8 cellular contexts compared by ENCODE assay signal in the genomic region with DNA sequence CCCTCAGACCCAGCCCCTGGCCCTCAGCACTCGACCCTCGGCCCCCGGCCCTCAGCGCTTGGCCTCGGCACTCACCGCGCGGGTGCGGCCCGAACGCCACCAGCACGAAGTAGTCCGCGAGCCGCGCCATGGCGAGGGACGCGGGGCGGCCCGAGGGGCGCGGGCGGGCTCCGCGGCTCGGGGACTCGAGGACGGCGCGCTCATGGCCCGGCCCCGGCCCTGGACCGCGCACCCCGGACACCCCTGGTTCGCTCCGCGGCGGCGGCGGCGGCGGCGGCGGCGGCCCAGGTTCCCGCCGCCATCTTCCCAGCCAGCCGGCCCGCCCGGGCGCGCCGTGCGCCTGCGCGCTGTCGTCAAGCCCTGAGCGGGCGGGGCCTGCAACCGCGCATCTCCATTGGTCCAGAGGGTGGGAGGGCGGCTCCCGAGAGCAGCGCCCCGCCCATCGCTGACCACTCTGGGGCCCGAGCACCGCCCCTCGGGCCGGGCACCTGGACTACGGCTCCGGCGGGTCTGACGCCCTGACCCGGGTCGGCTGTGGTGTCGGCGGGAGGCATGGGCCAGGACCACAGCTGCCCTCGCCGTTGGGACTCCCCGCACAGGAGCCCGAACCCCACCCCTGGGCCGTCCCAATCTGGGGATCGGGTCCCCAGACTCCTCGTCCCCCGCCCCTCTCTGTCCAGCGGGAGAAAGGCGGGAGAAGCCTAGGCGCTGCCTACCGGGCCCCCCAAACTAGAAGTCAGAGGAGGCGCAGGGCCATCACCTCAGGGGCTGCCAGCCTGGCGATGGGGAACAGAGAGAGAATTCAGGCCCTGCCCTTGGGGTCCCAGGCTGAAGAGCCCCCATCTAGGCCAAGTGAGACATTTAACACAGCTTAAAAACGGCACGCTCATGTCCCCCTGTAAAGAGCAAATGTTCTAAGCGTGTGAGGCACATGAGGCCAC.
DNase-seq lines count a peak whose midpoint lies in the region; ATAC-seq lines count a peak whose summit lies in the region.

A gene with protein sequence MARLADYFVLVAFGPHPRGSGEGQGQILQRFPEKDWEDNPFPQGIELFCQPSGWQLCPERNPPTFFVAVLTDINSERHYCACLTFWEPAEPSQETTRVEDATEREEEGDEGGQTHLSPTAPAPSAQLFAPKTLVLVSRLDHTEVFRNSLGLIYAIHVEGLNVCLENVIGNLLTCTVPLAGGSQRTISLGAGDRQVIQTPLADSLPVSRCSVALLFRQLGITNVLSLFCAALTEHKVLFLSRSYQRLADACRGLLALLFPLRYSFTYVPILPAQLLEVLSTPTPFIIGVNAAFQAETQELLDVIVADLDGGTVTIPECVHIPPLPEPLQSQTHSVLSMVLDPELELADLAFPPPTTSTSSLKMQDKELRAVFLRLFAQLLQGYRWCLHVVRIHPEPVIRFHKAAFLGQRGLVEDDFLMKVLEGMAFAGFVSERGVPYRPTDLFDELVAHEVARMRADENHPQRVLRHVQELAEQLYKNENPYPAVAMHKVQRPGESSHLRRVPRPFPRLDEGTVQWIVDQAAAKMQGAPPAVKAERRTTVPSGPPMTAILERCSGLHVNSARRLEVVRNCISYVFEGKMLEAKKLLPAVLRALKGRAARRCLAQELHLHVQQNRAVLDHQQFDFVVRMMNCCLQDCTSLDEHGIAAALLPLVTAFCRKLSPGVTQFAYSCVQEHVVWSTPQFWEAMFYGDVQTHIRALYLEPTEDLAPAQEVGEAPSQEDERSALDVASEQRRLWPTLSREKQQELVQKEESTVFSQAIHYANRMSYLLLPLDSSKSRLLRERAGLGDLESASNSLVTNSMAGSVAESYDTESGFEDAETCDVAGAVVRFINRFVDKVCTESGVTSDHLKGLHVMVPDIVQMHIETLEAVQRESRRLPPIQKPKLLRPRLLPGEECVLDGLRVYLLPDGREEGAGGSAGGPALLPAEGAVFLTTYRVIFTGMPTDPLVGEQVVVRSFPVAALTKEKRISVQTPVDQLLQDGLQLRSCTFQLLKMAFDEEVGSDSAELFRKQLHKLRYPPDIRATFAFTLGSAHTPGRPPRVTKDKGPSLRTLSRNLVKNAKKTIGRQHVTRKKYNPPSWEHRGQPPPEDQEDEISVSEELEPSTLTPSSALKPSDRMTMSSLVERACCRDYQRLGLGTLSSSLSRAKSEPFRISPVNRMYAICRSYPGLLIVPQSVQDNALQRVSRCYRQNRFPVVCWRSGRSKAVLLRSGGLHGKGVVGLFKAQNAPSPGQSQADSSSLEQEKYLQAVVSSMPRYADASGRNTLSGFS (N-terminal part only) (minus strand): TSS at position 325 of the 941 bp plus-strand sequence. CDS start 195 bp downstream, at position 130.

- ATAC-seq in GM18870 (IDR thresholded peaks at IDR 0.05; ENCODE audit: unreplicated experiment) (peak; percentile 31), HG03159 (IDR thresholded peaks at IDR 0.05; ENCODE audit: unreplicated experiment) (peak; percentile 67)

- H3K27ac ChIP-seq in cingulate gyrus (ENCODE audit: low read depth, low read length): peak within 1 kb of the TSS; percentile 69

- in situ Hi-C loops in ACHN (cut with HindIII; ENCODE audit: low pct_ligation_motif_present, low pct_unique_long_range_greater_than_20kb, low sequenced_read_pairs): no loop called here

- DNase-seq in ACHN (peak; percentile 87), NCI-H510A treated with DMSO at 0.1 percent for 48 hours (lab: John Stamatoyannopoulos, UW) (peak; percentile 80), kidney glomerular epithelial cell (lab: John Stamatoyannopoulos, UW) (peak; percentile 83)
- DNase-seq in activated CD4-positive, alpha-beta T cell treated with anti-CD3 and anti-CD28 coated beads for 48 hours: peak; percentile 92
- peak; percentile 92 for DNase-seq in stimulated activated CD4-positive, alpha-beta T cell treated with anti-CD3 and anti-CD28 coated beads, Interleukin-15, amount 100 ng/mL, for 24 hours

Comparison
In these comparisons a context has a peak if more than half of its experiments do, and no peak if none do; other contexts are left out.
1. Peak in every context shown above with its lines: DNase-seq, ATAC-seq and H3K27ac ChIP-seq.